8 cellular contexts compared by ENCODE assay signal in genomic region chr6:31366693-31367470, GRCh38. TPM values are rescaled to one million over a fixed set of nuclear protein-coding genes. Genes with fewer than 3 reads are reported as not detected.
DNase-seq lines count a peak whose midpoint lies in the region; ATAC-seq, FAIRE-seq and TF ChIP-seq lines count a peak whose summit lies in the region.

No MANE protein-coding gene starts in this region.

- FAIRE-seq in urothelium cell line (lab: Jason Lieb, UNC), result peak; percentile 94

- peak; percentile 100 for ATAC-seq in left ventricle myocardium superior

- WGBS in adrenal gland, 4 donors, result 3 to 8% (median 7%) methylated on average over 16 to 30 of the region's 30 CpGs

- H3K36me3 ChIP-seq in adrenal gland (replicated peaks in 1 of 2), result no peaks in the 10 kb centered on the region

- DNase-seq in DMS114 treated with DMSO at 0.1 percent for 48 hours (lab: John Stamatoyannopoulos, UW; ENCODE audit: unreplicated experiment), result peak; percentile 84
- DNase-seq in GOT3 (lab: John Stamatoyannopoulos, UW), result peak; percentile 48
- peak; percentile 44 for DNase-seq in NCI-H1048 (lab: John Stamatoyannopoulos, UW)
- peak; percentile 87 for DNase-seq in T follicular helper cell (ENCODE audit: low read depth)
- DNase-seq in adrenal gland, result peak; percentile 88 to 93 (median 90)
- DNase-seq in left ventricle myocardium superior, result peak; percentile 95
- DNase-seq in pulmonary artery endothelial cell (ENCODE audit: low read depth, low spot score), result peak; percentile 40
- peak; percentile 87 for DNase-seq in urothelium cell line (ENCODE audit: low spot score)

- TF ChIP-seq POLR2A in adrenal gland (IDR thresholded peaks at IDR 0.05), result no peak

- peaks cover 3% of the 10 kb centered on the region for H3K27me3 ChIP-seq in adrenal gland

- H3K4me1 ChIP-seq in adrenal gland (replicated peaks in 1 of 2), result no peaks in the 10 kb centered on the region

- TF ChIP-seq CTCF in adrenal gland (IDR thresholded peaks at IDR 0.05), result peak; percentile 91 to 97 (median 96)

- no peak overlapping the region for H3K4me3 ChIP-seq in adrenal gland

- no peaks in the 10 kb centered on the region for H3K9me3 ChIP-seq in adrenal gland (replicated peaks in 1 of 3)

- no peak overlapping the region for H3K27ac ChIP-seq in adrenal gland

- intact Hi-C loops in adrenal gland (cut with DNase I), result loop anchor here (5.0 kb wide), 2 partner anchors 170 to 230 kb away; partner anchors contain the start of gene PSORS1C2 (in 1 of the 2)
- intact Hi-C loops in left ventricle myocardium superior (cut with micrococcal nuclease), result loop anchor here (2.0 to 10.0 kb wide), 3 partner anchors 92 to 230 kb away; partner anchors contain the start of genes HLA-C and PSORS1C2

RNA-seq across cellular contexts. Expression of gene HLA-B, which starts 9.9 kb away (rescaled TPM):
- total RNA-seq in adrenal gland (1,000 to 10,000 TPM; 1,067 to 3,150 (median 1,272) TPM), left ventricle myocardium superior (431 TPM), pulmonary artery endothelial cell (180 and 538 TPM in 2 replicates)
- 1,000 to 10,000 TPM in 1 of 3 donors, 100 to 1,000 TPM in 2; 615 to 1,099 (median 618) TPM for polyA plus RNA-seq in adrenal gland

RNA-seq across cellular contexts. Expression of gene MICA, which starts 36.5 kb away (rescaled TPM):
- total RNA-seq in adrenal gland, result 10 to 100 TPM; 12.2 to 43.4 (median 26.7) TPM
- 10 to 100 TPM; 36.0 to 66.0 (median 45.6) TPM for polyA plus RNA-seq in adrenal gland
- 10.3 TPM for total RNA-seq in left ventricle myocardium superior
- 52.4 and 72.9 TPM in 2 replicates for total RNA-seq in pulmonary artery endothelial cell

Comparison
In these comparisons a context has a peak if more than half of its experiments do, and no peak if none do; other contexts are left out.
1. DNase-seq: peak in every context shown above with its lines; median percentile 95 in left ventricle myocardium superior; 90 in adrenal gland; 87 in T follicular helper cell; 87 in urothelium cell line; 84 in DMS114 treated with DMSO at 0.1 percent for 48 hours; 48 in GOT3; 44 in NCI-H1048; 40 in pulmonary artery endothelial cell.